ENCODE assay signal across 28 cellular contexts in genomic region chr1:115433483-115433882, GRCh38.
"Had no signal": no experiment of that assay in that cellular context is flagged by ENCODE, and none has a peak within 500 bp of the region (broad histone marks: within the 10 kb centered on the region; RNA-seq: fewer than 3 reads in every experiment).

No MANE protein-coding gene starts in this region.

- H3K4me3 ChIP-seq: gastroesophageal sphincter, hepatocyte, lung, mucosa of descending colon, sigmoid colon, tibial nerve had no signal

- H3K27ac ChIP-seq: epithelial cell of prostate, hepatocyte, sigmoid colon had no signal

- H3K36me3 ChIP-seq: gastroesophageal sphincter, sigmoid colon, tibial nerve had no signal

- H3K4me1 ChIP-seq: gastroesophageal sphincter, sigmoid colon had no signal

- ATAC-seq: gastroesophageal sphincter; mucosa of descending colon; natural killer cell treated with Interleukin-12 subunit alpha and Interleukin-12 subunit beta and Interleukin-15 and Interleukin-18, amount 100 ng/mL, for 72 hours; stimulated activated memory B cell treated with anti-CD40 and anti-IgM and Interleukin-4, amounts not matched to agents 10 μg/mL and 1 μg/mL and 100 μg/mL, for 72 hours; stimulated activated naive CD8-positive, alpha-beta T cell treated with anti-CD3 and anti-CD28 coated beads, Interleukin-15, amount 100 ng/mL, for 72 hours had no signal

- DNase-seq: activated CD4-positive, alpha-beta memory T cell treated with anti-CD3 and anti-CD28 coated beads for 36 hours; activated CD4-positive, alpha-beta T cell treated with anti-CD3 and anti-CD28 coated beads, Interleukin-2, amount 10 ng/mL, durations not matched to agents 24 days and 14 days; activated CD4-positive, CD25-positive, alpha-beta regulatory T cell treated with anti-CD3 and anti-CD28 coated beads, Interleukin-2, amount 50 U/mL, for 72 hours; activated CD8-positive, alpha-beta memory T cell treated with anti-CD3 and anti-CD28 coated beads, Interleukin-2, amount 50 U/mL, for 4 hours; activated effector memory CD4-positive, alpha-beta T cell treated with anti-CD3 and anti-CD28 coated beads, Interleukin-2, amount 50 U/mL, for 16 hours; activated naive CD4-positive, alpha-beta T cell treated with anti-CD3 and anti-CD28 coated beads for 36 hours; activated naive CD8-positive, alpha-beta T cell treated with anti-CD3 and anti-CD28 coated beads for 36 hours; activated T-cell treated with anti-CD3 and anti-CD28 coated beads, Interleukin-2, amount 50 U/mL, for 1 hour; central memory CD4-positive, alpha-beta T cell; effector CD4-positive, alpha-beta T cell; mesendoderm; mucosa of descending colon; posterior cingulate gyrus; sigmoid colon; small intestine; stimulated activated CD4-positive, alpha-beta T cell treated with anti-CD3 and anti-CD28 coated beads, Interleukin-1b, Interleukin-23, amount 100 ng/mL, for 48 hours; stimulated activated CD4-positive, alpha-beta T cell treated with anti-CD3 and anti-CD28 coated beads, Interleukin-4, amount 100 ng/mL, for 4 hours; stimulated activated CD8-positive, alpha-beta memory T cell treated with anti-CD3 and anti-CD28 coated beads, Interleukin-4, amount 100 ng/mL, for 48 hours; stimulated activated naive CD8-positive, alpha-beta T cell treated with anti-CD3 and anti-CD28 coated beads, Interleukin-15, amount 100 ng/mL, for 72 hours; substantia nigra; T-helper 2 cell had no signal

- H3K27me3 ChIP-seq: gastroesophageal sphincter, hepatocyte, sigmoid colon, tibial nerve had no signal

- H3K9me3 ChIP-seq: gastroesophageal sphincter, mucosa of descending colon, sigmoid colon, tibial nerve had no signal
